ENCODE assay signal across 1 cellular context in genomic region chr1:172443666-172444453, GRCh38.
TF ChIP-seq lines count a peak whose summit lies in the region.

Gene PIGC, minus strand, starts transcription at chr1:172444069. Its CDS starts 1,447 bp downstream, at chr1:172442622.

TF ChIP-seq in K562, 482 proteins besides CTCF, POLR2A, EP300 and RAD21 (continued from another document and continues in another):
- TF ChIP-seq, protein P1, sequence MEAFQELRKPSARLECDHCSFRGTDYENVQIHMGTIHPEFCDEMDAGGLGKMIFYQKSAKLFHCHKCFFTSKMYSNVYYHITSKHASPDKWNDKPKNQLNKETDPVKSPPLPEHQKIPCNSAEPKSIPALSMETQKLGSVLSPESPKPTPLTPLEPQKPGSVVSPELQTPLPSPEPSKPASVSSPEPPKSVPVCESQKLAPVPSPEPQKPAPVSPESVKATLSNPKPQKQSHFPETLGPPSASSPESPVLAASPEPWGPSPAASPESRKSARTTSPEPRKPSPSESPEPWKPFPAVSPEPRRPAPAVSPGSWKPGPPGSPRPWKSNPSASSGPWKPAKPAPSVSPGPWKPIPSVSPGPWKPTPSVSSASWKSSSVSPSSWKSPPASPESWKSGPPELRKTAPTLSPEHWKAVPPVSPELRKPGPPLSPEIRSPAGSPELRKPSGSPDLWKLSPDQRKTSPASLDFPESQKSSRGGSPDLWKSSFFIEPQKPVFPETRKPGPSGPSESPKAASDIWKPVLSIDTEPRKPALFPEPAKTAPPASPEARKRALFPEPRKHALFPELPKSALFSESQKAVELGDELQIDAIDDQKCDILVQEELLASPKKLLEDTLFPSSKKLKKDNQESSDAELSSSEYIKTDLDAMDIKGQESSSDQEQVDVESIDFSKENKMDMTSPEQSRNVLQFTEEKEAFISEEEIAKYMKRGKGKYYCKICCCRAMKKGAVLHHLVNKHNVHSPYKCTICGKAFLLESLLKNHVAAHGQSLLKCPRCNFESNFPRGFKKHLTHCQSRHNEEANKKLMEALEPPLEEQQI (IDR thresholded peaks at IDR 0.05) = no peak; the same call in 1 of the 2 replicates
- TF ChIP-seq RFX7 (CRISPR knock-in tag; IDR thresholded peaks at IDR 0.05) (no peak), ZBED1 (IDR thresholded peaks at IDR 0.05) (peak; percentile 84; the same call in 1 of the 2 replicates), ZNF12 (CRISPR knock-in tag; IDR thresholded peaks at IDR 0.05) (0 out of 2 replicates have a peak, but pooled peaks have one; percentile 18), MCM2 (IDR thresholded peaks at IDR 0.05; ENCODE audit: low read depth) (no peak), ZNF146 (CRISPR knock-in tag; IDR thresholded peaks at IDR 0.05; ENCODE audit: unreplicated experiment) (no peak), AFF4 (CRISPR knock-in tag; IDR thresholded peaks at IDR 0.05) (peak; percentile 82; the same call in 1 of the 2 replicates), ZNF263 (CRISPR knock-in tag; IDR thresholded peaks at IDR 0.05; ENCODE audit: borderline replicate concordance) (peak; percentile 44; the same call in 1 of the 2 replicates), MEF2A (IDR thresholded peaks at IDR 0.05; ENCODE audit: control insufficient read depth, low read depth, low read length) (no peak), NEUROD1 (IDR thresholded peaks at IDR 0.05; ENCODE audit: borderline replicate concordance, low read depth, low read length, partially characterized antibody) (no peak), LEF1 (IDR thresholded peaks at IDR 0.05) (peak; percentile 38; the same call in 1 of the 2 replicates), SIX5 (IDR thresholded peaks at IDR 0.05; ENCODE audit: borderline replicate concordance in 1 of 2, insufficient read depth in 1 of 2, low read depth in 1 of 2, low read length in 2 of 2) (no peak), ESRRA (IDR thresholded peaks at IDR 0.05; ENCODE audit: borderline replicate concordance, low read depth) (peak; percentile 67), ZNF76 (CRISPR knock-in tag; IDR thresholded peaks at IDR 0.05; ENCODE audit: borderline replicate concordance) (no peak), ZC3H11A (IDR thresholded peaks at IDR 0.05; ENCODE audit: low read depth, low read length) (peak; percentile 78; the same call in 1 of the 2 replicates), BCOR (IDR thresholded peaks at IDR 0.05) (0 out of 2 replicates have a peak, but pooled peaks have one; percentile 22), ZHX1 (conservative IDR thresholded peaks at IDR 0.05; ENCODE audit: low read length) (0 out of 2 replicates have a peak, but pooled peaks have one; percentile 69), PCBP1 (IDR thresholded peaks at IDR 0.05; ENCODE audit: low read depth, low read length, poor library complexity, severe bottlenecking) (peak; percentile 55), HDAC2 (IDR thresholded peaks at IDR 0.05) (peak; percentile 79; the same call in 1 of the 2 replicates), HMGXB4 (CRISPR knock-in tag; IDR thresholded peaks at IDR 0.05) (peak; percentile 99), MAFG (tag; conservative IDR thresholded peaks at IDR 0.05) (no peak), TCF3 (CRISPR knock-in tag; IDR thresholded peaks at IDR 0.05) (0 out of 2 replicates have a peak, but pooled peaks have one; percentile 40), MCM3 (IDR thresholded peaks at IDR 0.05) (no peak), PHB (CRISPR knock-in tag; IDR thresholded peaks at IDR 0.05) (0 out of 2 replicates have a peak, but pooled peaks have one; percentile 85), THRA (IDR thresholded peaks at IDR 0.05) (no peak), ZNF316 (IDR thresholded peaks at IDR 0.05) (no peak), FOXM1 (IDR thresholded peaks at IDR 0.05; ENCODE audit: low read depth) (peak; percentile 47; the same call in 1 of the 2 replicates), FOXM1 (CRISPR knock-in tag; IDR thresholded peaks at IDR 0.05; ENCODE audit: low read depth) (peak; percentile 75; the same call in 1 of the 2 replicates), ATF1 (CRISPR knock-in tag; IDR thresholded peaks at IDR 0.05) (no peak), ATF1 (tag; IDR thresholded peaks at IDR 0.05) (peak; percentile 61; the same call in 1 of the 2 replicates), ZBTB9 (CRISPR knock-in tag; IDR thresholded peaks at IDR 0.05) (peak; percentile 73; the same call in 1 of the 2 replicates), ZC3H4 (CRISPR knock-in tag; IDR thresholded peaks at IDR 0.05; ENCODE audit: borderline replicate concordance) (no peak), USF1 (CRISPR knock-in tag; IDR thresholded peaks at IDR 0.05) (no peak; the same call in none of the 2 replicates), KLF16 (IDR thresholded peaks at IDR 0.05) (peak; percentile 78), E4F1 (CRISPR knock-in tag; IDR thresholded peaks at IDR 0.05; ENCODE audit: borderline replicate concordance) (no peak), ZNF121 (CRISPR knock-in tag; conservative IDR thresholded peaks at IDR 0.05) (no peak), HDAC3 (IDR thresholded peaks at IDR 0.05; ENCODE audit: borderline replicate concordance, partially characterized antibody) (no peak), KAT2B (IDR thresholded peaks at IDR 0.05; ENCODE audit: low read depth, low read length) (no peak), NCOR1 (IDR thresholded peaks at IDR 0.05) (no peak), SMAD2 (IDR thresholded peaks at IDR 0.05; ENCODE audit: low read depth, low read length) (no peak), TAL1 (IDR thresholded peaks at IDR 0.05) (no peak), SMAD3 (CRISPR knock-in tag; conservative IDR thresholded peaks at IDR 0.05) (0 out of 2 replicates have a peak, but pooled peaks have one; percentile 6), ZNF124 (CRISPR knock-in tag; IDR thresholded peaks at IDR 0.05) (no peak), HDAC8 (tag; IDR thresholded peaks at IDR 0.05) (no peak), CHD2 (IDR thresholded peaks at IDR 0.05; ENCODE audit: low read depth, low read length) (peak; percentile 65)
- TF ChIP-seq, protein P2, sequence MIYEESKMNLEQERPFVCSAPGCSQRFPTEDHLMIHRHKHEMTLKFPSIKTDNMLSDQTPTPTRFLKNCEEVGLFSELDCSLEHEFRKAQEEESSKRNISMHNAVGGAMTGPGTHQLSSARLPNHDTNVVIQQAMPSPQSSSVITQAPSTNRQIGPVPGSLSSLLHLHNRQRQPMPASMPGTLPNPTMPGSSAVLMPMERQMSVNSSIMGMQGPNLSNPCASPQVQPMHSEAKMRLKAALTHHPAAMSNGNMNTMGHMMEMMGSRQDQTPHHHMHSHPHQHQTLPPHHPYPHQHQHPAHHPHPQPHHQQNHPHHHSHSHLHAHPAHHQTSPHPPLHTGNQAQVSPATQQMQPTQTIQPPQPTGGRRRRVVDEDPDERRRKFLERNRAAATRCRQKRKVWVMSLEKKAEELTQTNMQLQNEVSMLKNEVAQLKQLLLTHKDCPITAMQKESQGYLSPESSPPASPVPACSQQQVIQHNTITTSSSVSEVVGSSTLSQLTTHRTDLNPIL (CRISPR knock-in tag; IDR thresholded peaks at IDR 0.05) = no peak; the same call in 1 of the 2 replicates
- TF ChIP-seq, protein P3, sequence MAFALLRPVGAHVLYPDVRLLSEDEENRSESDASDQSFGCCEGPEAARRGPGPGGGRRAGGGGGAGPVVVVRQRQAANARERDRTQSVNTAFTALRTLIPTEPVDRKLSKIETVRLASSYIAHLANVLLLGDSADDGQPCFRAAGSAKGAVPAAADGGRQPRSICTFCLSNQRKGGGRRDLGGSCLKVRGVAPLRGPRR (CRISPR knock-in tag; IDR thresholded peaks at IDR 0.05) = no peak
